In genomic region chr3:185825639-185826481, GRCh38 we compare ENCODE assay signal across 8 cellular contexts. TPM values are rescaled to one million over a fixed set of nuclear protein-coding genes. Genes with fewer than 3 reads are reported as not detected.
DNase-seq lines count a peak whose midpoint lies in the region; ATAC-seq and TF ChIP-seq lines count a peak whose summit lies in the region.

No MANE protein-coding gene starts in this region.

- peaks cover 74% of the 10 kb centered on the region for H3K27me3 Mint-ChIP-seq in CD4-positive, alpha-beta T cell
- H3K27me3 Mint-ChIP-seq in activated CD4-positive, alpha-beta memory T cell treated with anti-CD3 and anti-CD28 coated beads for 36 hours: peaks cover 62% of the 10 kb centered on the region
- H3K27me3 Mint-ChIP-seq in natural killer cell (ENCODE audit: low read depth in 2 of 2): peaks cover 12 to 47% of the 10 kb centered on the region in 2 donors

- peak overlapping the region; percentile 77 to 86 for H3K4me3 ChIP-seq in vagina

- no peak for TF ChIP-seq CTCF in CD4-positive, alpha-beta T cell (IDR thresholded peaks at IDR 0.05)
- TF ChIP-seq CTCF in natural killer cell (IDR thresholded peaks at IDR 0.05) (no peak), vagina (IDR thresholded peaks at IDR 0.05) (no peak)

- peaks cover 24% of the 10 kb centered on the region for H3K4me1 ChIP-seq in vagina

- POLR2A ChIA-PET in CD4-positive, alpha-beta T cell (lab: Charles Lee): no interaction called here
- POLR2A ChIA-PET in activated CD4-positive, alpha-beta memory T cell treated with anti-CD3 and anti-CD28 coated beads for 36 hours (lab: Charles Lee): no interaction called here

- no peak overlapping the region for H3K27ac Mint-ChIP-seq in CD4-positive, alpha-beta T cell
- H3K27ac Mint-ChIP-seq in activated CD4-positive, alpha-beta memory T cell treated with anti-CD3 and anti-CD28 coated beads for 36 hours: no peak overlapping the region
- H3K27ac Mint-ChIP-seq in natural killer cell: peak overlapping the region; percentile 50 to 64

- CTCF ChIA-PET in CD4-positive, alpha-beta T cell (lab: Charles Lee): no interaction called here
- CTCF ChIA-PET in activated CD4-positive, alpha-beta memory T cell treated with anti-CD3 and anti-CD28 coated beads for 36 hours (lab: Charles Lee): no interaction called here

- H3K27me3 ChIP-seq in CD4-positive, alpha-beta T cell (ENCODE audit: control insufficient read depth, insufficient read depth, low read length): peaks cover 84% of the 10 kb centered on the region
- H3K27me3 ChIP-seq in vagina: no peaks in the 10 kb centered on the region

- H3K9me3 ChIP-seq in CD4-positive, alpha-beta T cell (ENCODE audit: control insufficient read depth, low read length): no peaks in the 10 kb centered on the region
- H3K9me3 ChIP-seq in vagina: no peaks in the 10 kb centered on the region

- no peak overlapping the region for H3K27ac ChIP-seq in CD4-positive, alpha-beta T cell (ENCODE audit: low read depth, low read length)
- peak overlapping the region; percentile 98 for H3K27ac ChIP-seq in vagina

- H3K4me3 Mint-ChIP-seq in CD4-positive, alpha-beta T cell: peak overlapping the region; percentile 83
- peak overlapping the region; percentile 76 for H3K4me3 Mint-ChIP-seq in activated CD4-positive, alpha-beta memory T cell treated with anti-CD3 and anti-CD28 coated beads for 36 hours
- H3K4me3 Mint-ChIP-seq in natural killer cell: peak overlapping the region; percentile 88

- peaks cover 13% of the 10 kb centered on the region for H3K4me1 Mint-ChIP-seq in CD4-positive, alpha-beta T cell (ENCODE audit: low read depth)
- H3K4me1 Mint-ChIP-seq in activated CD4-positive, alpha-beta memory T cell treated with anti-CD3 and anti-CD28 coated beads for 36 hours (ENCODE audit: low read depth): peaks cover 9% of the 10 kb centered on the region
- H3K4me1 Mint-ChIP-seq in natural killer cell: peaks cover 24 to 27% of the 10 kb centered on the region in 2 donors

- ATAC-seq in CD4-positive, alpha-beta T cell (ENCODE audit: poor library complexity): peak; percentile 42
- peak; percentile 41 for ATAC-seq in GM21423 (IDR thresholded peaks at IDR 0.05; ENCODE audit: unreplicated experiment)
- peak; percentile 60 for ATAC-seq in esophagus mucosa
- peak; percentile 33 to 45 (median 34) for ATAC-seq in natural killer cell

- TF ChIP-seq POLR2A in vagina (IDR thresholded peaks at IDR 0.05): no peak

- no peaks in the 10 kb centered on the region for H3K36me3 Mint-ChIP-seq in CD4-positive, alpha-beta T cell (ENCODE audit: low read depth)
- no peaks in the 10 kb centered on the region for H3K36me3 Mint-ChIP-seq in activated CD4-positive, alpha-beta memory T cell treated with anti-CD3 and anti-CD28 coated beads for 36 hours
- no peaks in the 10 kb centered on the region for H3K36me3 Mint-ChIP-seq in natural killer cell

- no peaks in the 10 kb centered on the region for H3K9me3 Mint-ChIP-seq in CD4-positive, alpha-beta T cell
- H3K9me3 Mint-ChIP-seq in activated CD4-positive, alpha-beta memory T cell treated with anti-CD3 and anti-CD28 coated beads for 36 hours: no peaks in the 10 kb centered on the region
- no peaks in the 10 kb centered on the region for H3K9me3 Mint-ChIP-seq in natural killer cell

- H3K36me3 ChIP-seq in vagina: no peaks in the 10 kb centered on the region

- intact Hi-C loops in CD4-positive, alpha-beta T cell (cut with DNase I, micrococcal nuclease): no loop called here
- intact Hi-C loops in activated CD4-positive, alpha-beta memory T cell treated with anti-CD3 and anti-CD28 coated beads for 36 hours (cut with micrococcal nuclease): no loop called here
- intact Hi-C loops in natural killer cell (cut with micrococcal nuclease) (no loop called here), vagina (cut with DNase I) (no loop called here)

- peak in 5 of 10 experiments; percentile 4 to 38 (median 15) for DNase-seq in CD4-positive, alpha-beta T cell
- DNase-seq in M059J (ENCODE audit: low read depth): peak; percentile 66
- peak; percentile 57 for DNase-seq in activated CD4-positive, alpha-beta memory T cell treated with anti-CD3 and anti-CD28 coated beads for 36 hours
- peak; percentile 30 for DNase-seq in natural killer cell
- DNase-seq in vagina (ENCODE audit: extremely low spot score in 2 of 2): no peak
- DNase-seq in superior temporal gyrus (ENCODE audit: extremely low spot score): no peak

RNA-seq across cellular contexts. Expression of gene IGF2BP2, which starts 1.0 kb away (rescaled TPM):
- total RNA-seq in CD4-positive, alpha-beta T cell: under 1 TPM; 0.25 to 0.50 TPM
- 59.1 and 72.0 TPM in 2 replicates for total RNA-seq in M059J (2014; rRNA removed; shearing (Covaris generic))
- under 1 TPM; 0.29 to 0.55 TPM for total RNA-seq in activated CD4-positive, alpha-beta memory T cell treated with anti-CD3 and anti-CD28 coated beads for 36 hours
- total RNA-seq in esophagus mucosa (4.9 TPM), natural killer cell (10 to 100 TPM in 1 of 3 donors, 1 to 10 TPM in 2; 4.2 to 16.8 (median 8.8) TPM), vagina (9.8 TPM)

Comparison
In these comparisons a context has a peak if more than half of its experiments do, and no peak if none do; other contexts are left out.
1. DNase-seq: peak in M059J (single experiment), activated CD4-positive, alpha-beta memory T cell treated with anti-CD3 and anti-CD28 coated beads for 36 hours (single experiment) and natural killer cell (single experiment); none in vagina (0 of 2) and superior temporal gyrus (single experiment).
2. H3K27ac Mint-ChIP-seq: peak in natural killer cell (2 of 2); none in CD4-positive, alpha-beta T cell (single experiment) and activated CD4-positive, alpha-beta memory T cell treated with anti-CD3 and anti-CD28 coated beads for 36 hours (single experiment).
3. Peak in every context shown above with its lines, with median percentiles within 50 percentile points of each other: ATAC-seq and H3K4me3 Mint-ChIP-seq.